ENCODE assay signal across 21 cellular contexts in the genomic region with DNA sequence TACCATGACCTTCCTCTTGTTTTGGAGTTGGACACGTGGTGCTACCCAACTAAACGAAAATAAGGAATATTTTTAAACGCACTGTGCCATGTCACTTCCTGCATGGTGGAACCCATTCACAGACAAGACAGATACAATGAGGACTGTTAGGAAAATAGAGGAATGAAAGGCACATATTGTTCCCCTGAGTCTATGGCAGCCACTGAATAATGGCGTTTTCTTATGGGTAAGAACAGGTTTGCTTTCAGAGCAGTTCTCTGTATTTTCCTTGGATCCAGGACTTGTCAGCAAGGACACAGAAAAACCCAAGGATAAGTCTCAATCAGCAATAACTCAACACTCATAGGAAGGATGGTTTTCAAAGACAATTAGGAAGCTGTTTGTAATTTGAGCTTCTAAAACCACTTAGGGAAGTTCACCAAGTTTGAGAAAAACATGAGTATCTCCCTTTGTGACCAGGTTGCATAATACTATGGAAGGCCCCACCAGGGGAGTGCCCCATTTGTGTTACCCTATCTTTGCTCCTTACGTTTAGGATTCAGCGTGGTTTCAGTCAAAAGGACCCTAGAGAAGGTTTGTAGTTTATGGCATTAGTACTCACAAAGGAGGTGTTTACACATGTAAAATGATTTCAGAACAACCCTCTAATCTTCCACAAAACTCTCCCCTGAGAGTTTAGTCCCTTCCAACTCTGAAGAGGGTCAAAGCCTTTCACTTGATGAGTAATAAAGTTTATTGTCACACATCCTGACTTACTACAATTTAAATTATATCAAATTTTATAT.
"Had no signal": no experiment of that assay in that cellular context is flagged by ENCODE, and none has a peak within 500 bp of the region (broad histone marks: within the 10 kb centered on the region; RNA-seq: fewer than 3 reads in every experiment).

No MANE protein-coding gene starts in this region.

- H3K4me1 ChIP-seq: prostate gland, right atrium auricular region, spleen, tibial nerve had no signal

- H3K27me3 ChIP-seq: right atrium auricular region, spleen, tibial nerve had no signal

- H3K4me3 ChIP-seq: prostate gland, right atrium auricular region, spleen, tibial nerve had no signal

- H3K27ac ChIP-seq: prostate gland, right atrium auricular region, spleen, tibial nerve had no signal

- H3K27me3 Mint-ChIP-seq: activated T-cell treated with anti-CD3 and anti-CD28 coated beads, Interleukin-2, amount 50 U/mL, for 24 hours; activated T-helper 17 cell treated with anti-CD3 and anti-CD28 coated beads, Interleukin-2, amount 50 U/mL, for 72 hours; dendritic cell treated with granulocyte-macrophage colony-stimulating factor and Interleukin-4, amounts not matched to agents 40 ng/mL and 50 ng/mL, for 4 days had no signal

- H3K4me3 Mint-ChIP-seq: activated T-cell treated with anti-CD3 and anti-CD28 coated beads, Interleukin-2, amount 50 U/mL, for 24 hours; activated T-helper 17 cell treated with anti-CD3 and anti-CD28 coated beads, Interleukin-2, amount 50 U/mL, for 72 hours; brain; dendritic cell treated with granulocyte-macrophage colony-stimulating factor and Interleukin-4, amounts not matched to agents 40 ng/mL and 50 ng/mL, for 4 days; memory B cell; nephron progenitor cell had no signal

- ATAC-seq: activated naive CD4-positive, alpha-beta T cell treated with anti-CD3 and anti-CD28 coated beads, Interleukin-2, amount 50 U/mL, for 72 hours; activated T-helper 17 cell treated with anti-CD3 and anti-CD28 coated beads, Interleukin-2, amount 50 U/mL, for 72 hours had no signal

- H3K9me3 Mint-ChIP-seq: activated naive CD4-positive, alpha-beta T cell treated with anti-CD3 and anti-CD28 coated beads, Interleukin-2, amount 50 U/mL, for 72 hours; activated T-cell treated with anti-CD3 and anti-CD28 coated beads, Interleukin-2, amount 50 U/mL, for 24 hours; activated T-helper 17 cell treated with anti-CD3 and anti-CD28 coated beads, Interleukin-2, amount 50 U/mL, for 72 hours; dendritic cell treated with granulocyte-macrophage colony-stimulating factor and Interleukin-4, amounts not matched to agents 40 ng/mL and 50 ng/mL, for 4 days; memory B cell had no signal

- DNase-seq: activated CD8-positive, alpha-beta memory T cell treated with anti-CD3 and anti-CD28 coated beads, Interleukin-2, amount 50 U/mL, for 4 hours; activated T-cell treated with anti-CD3 and anti-CD28 coated beads, Interleukin-2, amount 50 U/mL, for 24 hours; aorta; caudate nucleus; effector CD4-positive, alpha-beta T cell; erythroblast; foreskin fibroblast; glutamatergic neuron; nephron progenitor cell; spleen; stimulated activated CD4-positive, alpha-beta T cell treated with anti-CD3 and anti-CD28 coated beads, Interleukin-4, amount 100 ng/mL, for 24 hours; stimulated activated naive CD4-positive, alpha-beta T cell treated with Interleukin-2 at 50 U/mL for 16 hours; T-helper 9 cell had no signal

- H3K27ac Mint-ChIP-seq: activated naive CD4-positive, alpha-beta T cell treated with anti-CD3 and anti-CD28 coated beads, Interleukin-2, amount 50 U/mL, for 72 hours; activated T-cell treated with anti-CD3 and anti-CD28 coated beads, Interleukin-2, amount 50 U/mL, for 24 hours; activated T-helper 17 cell treated with anti-CD3 and anti-CD28 coated beads, Interleukin-2, amount 50 U/mL, for 72 hours; brain; dendritic cell treated with granulocyte-macrophage colony-stimulating factor and Interleukin-4, amounts not matched to agents 40 ng/mL and 50 ng/mL, for 4 days; memory B cell; nephron progenitor cell had no signal

- H3K36me3 Mint-ChIP-seq: activated naive CD4-positive, alpha-beta T cell treated with anti-CD3 and anti-CD28 coated beads, Interleukin-2, amount 50 U/mL, for 72 hours; brain; memory B cell had no signal

- H3K36me3 ChIP-seq: prostate gland, right atrium auricular region, spleen, tibial nerve had no signal

- H3K4me1 Mint-ChIP-seq: activated T-helper 17 cell treated with anti-CD3 and anti-CD28 coated beads, Interleukin-2, amount 50 U/mL, for 72 hours; memory B cell had no signal

- H3K9me3 ChIP-seq: prostate gland, right atrium auricular region, spleen, tibial nerve had no signal
